Comparison of ENCODE assay signal across 23 cellular contexts in genomic region chr10:4011136-4011812, GRCh38.
DNase-seq lines count a peak whose midpoint lies in the region; ATAC-seq, FAIRE-seq and TF ChIP-seq lines count a peak whose summit lies in the region.
"Had no signal": no experiment of that assay in that cellular context is flagged by ENCODE, and none has a peak within 500 bp of the region (broad histone marks: within the 10 kb centered on the region; RNA-seq: fewer than 3 reads in every experiment).

No MANE protein-coding gene starts in this region.

- H3K4ac ChIP-seq in IMR-90 (ENCODE audit: low read depth, low read length): no peak overlapping the region

- H4K20me1 ChIP-seq in IMR-90 (ENCODE audit: insufficient read depth, low read length): no peaks in the 10 kb centered on the region

- no TSS peak for BruUV-seq in IMR-90 (replicated peaks; lab: Mats Ljungman, UMichigan)

- no peak for TF ChIP-seq RAD21 in IMR-90 (IDR thresholded peaks at IDR 0.05; ENCODE audit: low read length)

- ATAC-seq in IMR-90 (ENCODE audit: low read depth): no peak
- ATAC-seq: HepG2 had no signal

- peak overlapping the region; percentile 3 for H3K27ac Mint-ChIP-seq in endodermal cell
- H3K27ac Mint-ChIP-seq in nephron progenitor cell: peak overlapping the region; percentile 59
- H3K27ac Mint-ChIP-seq: CD14-positive monocyte had no signal

- no peak for FAIRE-seq in GM19239 (lab: Jason Lieb, UNC)
- FAIRE-seq: HepG2, RCC 7860 had no signal

- no peaks in the 10 kb centered on the region for H3K9me1 ChIP-seq in IMR-90 (ENCODE audit: insufficient read depth, low read length)

- H3K23ac ChIP-seq in IMR-90 (ENCODE audit: low read depth, low read length): no peak overlapping the region

- no peak overlapping the region for H3K14ac ChIP-seq in IMR-90 (replicated peaks; ENCODE audit: low read depth, low read length)

- H3K56ac ChIP-seq in IMR-90 (ENCODE audit: extremely low read depth, insufficient read depth, low read length): no peak overlapping the region

- H4K91ac ChIP-seq in IMR-90 (ENCODE audit: insufficient read depth, low read depth, low read length): no peak overlapping the region

- DNase-seq in ELF-1 (ENCODE audit: low read depth, low spot score): peak; percentile 32
- no peak for DNase-seq in IMR-90
- DNase-seq in endodermal cell: peak; percentile 74
- no peak for DNase-seq in nephron progenitor cell
- no peak for DNase-seq in NCI-H1048 (lab: John Stamatoyannopoulos, UW)
- no peak for DNase-seq in prostate gland (ENCODE audit: low spot score)
- no peak for DNase-seq in GM19239 (ENCODE audit: insufficient read length, low spot score)
- DNase-seq in cerebellar nuclear complex (lab: John Stamatoyannopoulos, UW): no peak
- DNase-seq: 8988T, DMS53, GF-D8, HCEC 1CT, KBM-7, NCI-H1105, NCI-H146, NCI-H2029, NCI-H226, NCI-H510A treated with DMSO at 0.1 percent for 48 hours, NCI-H748 treated with DMSO at 0.1 percent for 48 hours, SJCRH30 had no signal

- POLR2A ChIA-PET in IMR-90 (lab: Charles Lee; ENCODE audit: unreplicated experiment): no interaction called here

- H3K4me2 ChIP-seq in IMR-90 (ENCODE audit: low read depth, low read length): no peak overlapping the region

- in situ Hi-C loops in IMR-90 (cut with MboI; ENCODE audit: low sequenced_read_pairs): no loop called here

- H3K4me3 ChIP-seq in IMR-90 (ENCODE audit: insufficient read depth, low read depth, low read length) (no peak overlapping the region), endodermal cell (ENCODE audit: low read length) (no peak overlapping the region), prostate gland (no peak overlapping the region)
- H3K4me3 ChIP-seq: SJCRH30 had no signal

- H3K36me3 ChIP-seq in IMR-90 (ENCODE audit: control insufficient read depth, insufficient read depth, low read length): no peaks in the 10 kb centered on the region
- H3K36me3 ChIP-seq in endodermal cell (ENCODE audit: control insufficient read depth, insufficient read depth, low read length): no peaks in the 10 kb centered on the region
- no peaks in the 10 kb centered on the region for H3K36me3 ChIP-seq in prostate gland
- H3K36me3 ChIP-seq: SJCRH30 had no signal

- H3K9me3 Mint-ChIP-seq in endodermal cell (no peaks in the 10 kb centered on the region), nephron progenitor cell (no peaks in the 10 kb centered on the region)

- H4K8ac ChIP-seq in IMR-90 (ENCODE audit: low read depth in 2 of 2, low read length in 2 of 2): no peak overlapping the region

- H4K5ac ChIP-seq in IMR-90 (ENCODE audit: low read depth, low read length): no peak overlapping the region

- H3K4me1 Mint-ChIP-seq in endodermal cell: peaks cover 31% of the 10 kb centered on the region
- H3K4me1 Mint-ChIP-seq in nephron progenitor cell: peaks cover 19% of the 10 kb centered on the region

- no CpG with 5 or more reads among the region's 4 CpGs for WGBS in IMR-90 (ENCODE audit: extremely low coverage in 2 of 2, insufficient read length in 1 of 2), 2 experiments
- WGBS in endodermal cell (ENCODE audit: insufficient coverage in 1 of 2, insufficient read length in 1 of 2), 2 experiments: 68 to 82% methylated on average over 3 to 4 of the region's 4 CpGs
- 90% methylated on average over 4 of the region's 4 CpGs for WGBS in prostate gland

- H3K27ac ChIP-seq in IMR-90 (ENCODE audit: insufficient read depth, low read length): no peak overlapping the region
- H3K27ac ChIP-seq in endodermal cell (ENCODE audit: low read depth, low read length): peak overlapping the region; percentile 3
- H3K27ac ChIP-seq in prostate gland: no peak overlapping the region
- H3K27ac ChIP-seq: SJCRH30 had no signal

- H3K9me3 ChIP-seq in IMR-90 (ENCODE audit: control insufficient read depth, insufficient read depth, low read length) (peaks cover 4% of the 10 kb centered on the region), endodermal cell (ENCODE audit: control insufficient read depth, low read length) (no peaks in the 10 kb centered on the region), prostate gland (no peaks in the 10 kb centered on the region)
- H3K9me3 ChIP-seq: SJCRH30 had no signal

- H2AK5ac ChIP-seq in IMR-90 (ENCODE audit: low read depth, low read length): no peak overlapping the region

- H2BK15ac ChIP-seq in IMR-90 (ENCODE audit: low read depth, low read length): no peak overlapping the region

- TF ChIP-seq POLR2A in IMR-90 (IDR thresholded peaks at IDR 0.05; ENCODE audit: low read depth, low read length) (no peak), prostate gland (IDR thresholded peaks at IDR 0.05) (no peak)

- no peak overlapping the region for H3K18ac ChIP-seq in IMR-90 (ENCODE audit: low read depth, low read length)

- H3K27me3 Mint-ChIP-seq in endodermal cell (ENCODE audit: insufficient read depth): no peaks in the 10 kb centered on the region
- H3K27me3 Mint-ChIP-seq in nephron progenitor cell (ENCODE audit: low read depth, poor library complexity): no peaks in the 10 kb centered on the region

- dilution Hi-C loops in IMR-90 (cut with HindIII; ENCODE audit: low sequenced_read_pairs, unreplicated experiment): no loop called here

- H2AFZ ChIP-seq in IMR-90 (replicated peaks; ENCODE audit: low read length, poor library complexity): no peak overlapping the region

- H2BK120ac ChIP-seq in IMR-90 (ENCODE audit: low read depth, low read length): no peak overlapping the region

- H3K9ac ChIP-seq in IMR-90 (ENCODE audit: low read depth, low read length) (no peak overlapping the region), endodermal cell (ENCODE audit: extremely low read depth, low read length, poor library complexity, severe bottlenecking) (no peak overlapping the region)

- H3K27me3 ChIP-seq in IMR-90 (ENCODE audit: control insufficient read depth, insufficient read depth, low read length) (no peaks in the 10 kb centered on the region), endodermal cell (ENCODE audit: control insufficient read depth, insufficient read depth, low read length, poor library complexity, severe bottlenecking) (no peaks in the 10 kb centered on the region), prostate gland (replicated peaks; ENCODE audit: insufficient read depth) (no peaks in the 10 kb centered on the region)
- H3K27me3 ChIP-seq: SJCRH30 had no signal

- no peaks in the 10 kb centered on the region for H3K36me3 Mint-ChIP-seq in endodermal cell (ENCODE audit: low read depth)
- no peaks in the 10 kb centered on the region for H3K36me3 Mint-ChIP-seq in nephron progenitor cell (ENCODE audit: low read depth)
- H3K36me3 Mint-ChIP-seq: CD14-positive monocyte had no signal

- H3K4me3 Mint-ChIP-seq in endodermal cell: no peak overlapping the region
- no peak overlapping the region for H3K4me3 Mint-ChIP-seq in nephron progenitor cell
- H3K4me3 Mint-ChIP-seq: CD14-positive monocyte had no signal

- no peaks in the 10 kb centered on the region for H3K79me1 ChIP-seq in IMR-90 (ENCODE audit: low read depth in 1 of 2, low read length in 2 of 2)

- H3K4me1 ChIP-seq in IMR-90 (ENCODE audit: control insufficient read depth, insufficient read depth, low read length) (no peaks in the 10 kb centered on the region; the same call in 1 of the 2 replicates), endodermal cell (ENCODE audit: control insufficient read depth, insufficient read depth, low read length) (peaks cover 11% of the 10 kb centered on the region), prostate gland (replicated peaks) (no peaks in the 10 kb centered on the region)
- H3K4me1 ChIP-seq: SJCRH30 had no signal

- no peak for TF ChIP-seq CTCF in IMR-90 (conservative IDR thresholded peaks at IDR 0.05; ENCODE audit: low read depth, low read length)
- TF ChIP-seq CTCF in endodermal cell (conservative IDR thresholded peaks at IDR 0.05): no peak
- TF ChIP-seq CTCF in nephron progenitor cell (IDR thresholded peaks at IDR 0.05): no peak
- TF ChIP-seq CTCF in prostate gland (IDR thresholded peaks at IDR 0.05): no peak

- CTCF ChIA-PET in IMR-90 (lab: Yijun Ruan, JAX): no interaction called here

- no peak overlapping the region for H2BK5ac ChIP-seq in IMR-90 (ENCODE audit: low read depth, low read length, poor library complexity, severe bottlenecking)

- peak overlapping the region; percentile 49; the same call in 1 of the 2 replicates for H2BK20ac ChIP-seq in IMR-90 (ENCODE audit: low read depth, low read length)

- intact Hi-C loops in IMR-90 (cut with micrococcal nuclease) (no loop called here), prostate gland (cut with DNase I) (no loop called here)

- no peak overlapping the region for H2AK9ac ChIP-seq in IMR-90 (replicated peaks; ENCODE audit: low read depth, low read length, poor library complexity)

TF ChIP-seq in IMR-90, 13 proteins besides CTCF, POLR2A, EP300 and RAD21 (continues in another document):
- TF ChIP-seq MAZ (IDR thresholded peaks at IDR 0.05; ENCODE audit: borderline replicate concordance, low read depth, low read length): no peak
- TF ChIP-seq RFX5 (IDR thresholded peaks at IDR 0.05; ENCODE audit: low read depth, low read length): no peak
- no peak for TF ChIP-seq CEBPB (IDR thresholded peaks at IDR 0.05; ENCODE audit: low read depth, low read length)
- no peak for TF ChIP-seq USF2 (IDR thresholded peaks at IDR 0.05; ENCODE audit: low read depth, low read length)
- TF ChIP-seq MAFK (IDR thresholded peaks at IDR 0.05; ENCODE audit: low read depth, low read length): no peak
- no peak for TF ChIP-seq MXI1 (IDR thresholded peaks at IDR 0.05; ENCODE audit: borderline replicate concordance, low read depth, low read length)
- TF ChIP-seq SMC3 (IDR thresholded peaks at IDR 0.05; ENCODE audit: low read depth, low read length): no peak
- no peak for TF ChIP-seq FOS (IDR thresholded peaks at IDR 0.05; ENCODE audit: low read depth, low read length)
- no peak for TF ChIP-seq ELK1 (IDR thresholded peaks at IDR 0.05; ENCODE audit: borderline replicate concordance, low read depth, low read length)
- TF ChIP-seq NFE2L2 (IDR thresholded peaks at IDR 0.05; ENCODE audit: low read depth, low read length): no peak
- no peak for TF ChIP-seq CHD1 (IDR thresholded peaks at IDR 0.05; ENCODE audit: low read depth, low read length)

Comparison
In these comparisons a context has a peak if more than half of its experiments do, and no peak if none do; other contexts are left out.
1. DNase-seq: peak in ELF-1 (single experiment) and endodermal cell (single experiment); none in IMR-90 (single experiment), nephron progenitor cell (single experiment), NCI-H1048 (single experiment), prostate gland (single experiment), GM19239 (single experiment) and cerebellar nuclear complex (0 of 2).